8 cellular contexts compared by ENCODE assay signal in genomic region chr6:43172127-43173007, GRCh38. TPM values are rescaled to one million over a fixed set of nuclear protein-coding genes. Genes with fewer than 3 reads are reported as not detected.
A peak's percentile ranks its signal among the peaks of the same experiment; 100 is the strongest.
DNase-seq lines count a peak whose midpoint lies in the region; ATAC-seq lines count a peak whose summit lies in the region.

No MANE protein-coding gene starts in this region.

- H3K4ac ChIP-seq in mesendoderm (ENCODE audit: low read depth, low read length), result peak overlapping the region; percentile 98

- H3K4me3 ChIP-seq in ectodermal cell (ENCODE audit: insufficient read depth, low read depth, low read length) (peak overlapping the region; percentile 89), mesendoderm (ENCODE audit: low read length) (peak overlapping the region; percentile 93)

- H3K4me2 ChIP-seq in mesendoderm (ENCODE audit: low read length), result peak overlapping the region; percentile 99

- H3K9ac ChIP-seq in ES-I3 (ENCODE audit: low read depth, low read length), result peak overlapping the region; percentile 66
- H3K9ac ChIP-seq in mesendoderm (ENCODE audit: low read length), result peak overlapping the region; percentile 94

- WGBS in ectodermal cell, 2 experiments, result 2% methylated on average over 43 of the region's 43 CpGs
- no CpG with 5 or more reads among the region's 43 CpGs for WGBS in mesendoderm (ENCODE audit: extremely low coverage, insufficient coverage, low lambda C conversion rate)

- no peak overlapping the region for H2BK15ac ChIP-seq in mesendoderm (replicated peaks; ENCODE audit: low read depth)

- peak overlapping the region; percentile 90 for H2AK5ac ChIP-seq in mesendoderm (ENCODE audit: low read length)

- H3K27me3 ChIP-seq in ectodermal cell (ENCODE audit: control insufficient read depth, insufficient read depth, low read length, poor library complexity, severe bottlenecking) (no peaks in the 10 kb centered on the region), mesendoderm (ENCODE audit: insufficient read depth, low read length, poor library complexity) (no peaks in the 10 kb centered on the region)

- H2BK120ac ChIP-seq in mesendoderm (ENCODE audit: low read depth, low read length), result peak overlapping the region; percentile 78

- H3K27ac ChIP-seq in ectodermal cell (ENCODE audit: insufficient read depth, low read depth, low read length, poor library complexity, severe bottlenecking) (no peak overlapping the region), mesendoderm (ENCODE audit: low read depth, low read length) (peak overlapping the region; percentile 73)

- H3K9me3 ChIP-seq in ES-I3 (ENCODE audit: control insufficient read depth, insufficient read depth, low read length) (no peaks in the 10 kb centered on the region), ectodermal cell (ENCODE audit: control insufficient read depth, low read length) (no peaks in the 10 kb centered on the region)

- peak overlapping the region; percentile 58 for H2BK5ac ChIP-seq in mesendoderm (ENCODE audit: low read length)

- no peak overlapping the region for H3K23ac ChIP-seq in mesendoderm (ENCODE audit: low read length)

- DNase-seq in NCI-H1092 (lab: John Stamatoyannopoulos, UW) (peak; percentile 19), mesendoderm (peak; percentile 57)
- peak; percentile 31 to 42 for DNase-seq in activated CD4-positive, alpha-beta T cell treated with anti-CD3 and anti-CD28 coated beads, Interleukin-2, amount 50 U/mL, for 4 hours
- DNase-seq in stimulated activated CD8-positive, alpha-beta memory T cell treated with anti-CD3 and anti-CD28 coated beads, Interleukin-15, amount 100 ng/mL, for 48 hours (ENCODE audit: low read depth in 2 of 2), result peak; percentile 17 to 45

- peak overlapping the region; percentile 30 for H4K8ac ChIP-seq in mesendoderm (ENCODE audit: low read depth, low read length)

- peaks cover 23% of the 10 kb centered on the region for H3K79me2 ChIP-seq in mesendoderm (ENCODE audit: control insufficient read depth, insufficient read depth, low read length)

- H4K5ac ChIP-seq in mesendoderm (ENCODE audit: low read length), result no peak overlapping the region

- H3K18ac ChIP-seq in mesendoderm (ENCODE audit: low read length), result peak overlapping the region; percentile 99

- peaks cover 28% of the 10 kb centered on the region for H3K79me1 ChIP-seq in mesendoderm (ENCODE audit: low read length)

- H3K36me3 ChIP-seq in ES-I3 (ENCODE audit: insufficient read depth, low read length) (peaks cover 6% of the 10 kb centered on the region), ectodermal cell (ENCODE audit: control insufficient read depth, insufficient read depth, low read length) (peaks cover 16% of the 10 kb centered on the region), mesendoderm (ENCODE audit: control insufficient read depth, insufficient read depth, low read length) (peaks cover 7% of the 10 kb centered on the region)

- peak overlapping the region; percentile 98 for H3K56ac ChIP-seq in mesendoderm (ENCODE audit: low read length)

- ATAC-seq in GM18909 (IDR thresholded peaks at IDR 0.05; ENCODE audit: poor library complexity, unreplicated experiment) (no peak), GM21786 (IDR thresholded peaks at IDR 0.05; ENCODE audit: unreplicated experiment) (no peak)

- H3K4me1 ChIP-seq in ES-I3 (ENCODE audit: insufficient read depth, low read length), result peaks cover 16% of the 10 kb centered on the region
- H3K4me1 ChIP-seq in ectodermal cell (ENCODE audit: control insufficient read depth, insufficient read depth, low read length), result peaks cover 14% of the 10 kb centered on the region
- peaks cover 13% of the 10 kb centered on the region for H3K4me1 ChIP-seq in mesendoderm (ENCODE audit: control insufficient read depth, low read depth, low read length)

RNA-seq across cellular contexts. Expression of gene SRF, which starts 1.3 kb away (rescaled TPM):
- polyA plus RNA-seq in ectodermal cell (2013, experiment 1 of 4), result 52.5 TPM
- 54.6 TPM for polyA plus RNA-seq in ectodermal cell (2013, experiment 2 of 4)
- 35.7 TPM for polyA plus RNA-seq in ectodermal cell (2013, experiment 3 of 4)
- 39.6 TPM for polyA plus RNA-seq in ectodermal cell (2013, experiment 4 of 4)
- polyA plus RNA-seq in mesendoderm (2013, experiment 1 of 2), result 73.6 TPM
- polyA plus RNA-seq in mesendoderm (2013, experiment 2 of 2), result 75.9 TPM

RNA-seq across cellular contexts. Expression of gene CUL9, which starts 9.6 kb away (rescaled TPM):
- 26.7 TPM for polyA plus RNA-seq in ectodermal cell (2013, experiment 1 of 4)
- 27.7 TPM for polyA plus RNA-seq in ectodermal cell (2013, experiment 2 of 4)
- polyA plus RNA-seq in ectodermal cell (2013, experiment 3 of 4), result 20.9 TPM
- polyA plus RNA-seq in ectodermal cell (2013, experiment 4 of 4), result 21.4 TPM
- polyA plus RNA-seq in mesendoderm (2013, experiment 1 of 2), result 2.1 TPM
- polyA plus RNA-seq in mesendoderm (2013, experiment 2 of 2), result 1.3 TPM

RNA-seq across cellular contexts. Expression of gene DNPH1, which starts 56.9 kb away (rescaled TPM):
- polyA plus RNA-seq in ectodermal cell (2013, experiment 1 of 4), result 76.0 TPM
- 63.7 TPM for polyA plus RNA-seq in ectodermal cell (2013, experiment 2 of 4)
- polyA plus RNA-seq in ectodermal cell (2013, experiment 3 of 4), result 77.6 TPM
- polyA plus RNA-seq in ectodermal cell (2013, experiment 4 of 4), result 92.0 TPM
- polyA plus RNA-seq in mesendoderm (2013, experiment 1 of 2), result 36.2 TPM
- polyA plus RNA-seq in mesendoderm (2013, experiment 2 of 2), result 35.8 TPM
